9 cellular contexts compared by ENCODE assay signal in the genomic region with DNA sequence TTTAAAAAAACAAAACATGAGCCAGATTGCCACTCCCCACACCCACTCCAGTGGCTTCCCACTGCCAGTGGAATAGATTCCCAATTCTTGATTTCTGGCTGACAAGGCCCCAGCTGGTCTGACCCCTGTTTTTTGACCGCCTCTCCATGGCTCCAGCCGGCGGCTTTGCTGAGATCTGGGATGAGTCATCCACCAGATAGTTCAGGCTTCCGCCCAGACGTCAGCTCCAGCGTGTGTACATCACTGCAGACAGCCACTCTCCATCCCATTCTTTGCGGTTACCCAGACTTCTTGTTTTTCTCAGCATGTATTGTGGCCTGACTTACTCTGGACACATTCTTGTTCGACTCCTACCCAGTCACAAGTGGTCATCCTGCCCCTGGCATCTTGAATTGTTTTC.
A peak's percentile ranks its signal among the peaks of the same experiment; 100 is the strongest.
DNase-seq lines count a peak whose midpoint lies in the region; ATAC-seq lines count a peak whose summit lies in the region.
"Had no signal": no experiment of that assay in that cellular context is flagged by ENCODE, and none has a peak within 500 bp of the region (broad histone marks: within the 10 kb centered on the region; RNA-seq: fewer than 3 reads in every experiment).

No MANE protein-coding gene starts in this region.

- H3K18ac ChIP-seq in mesendoderm (ENCODE audit: low read length) = no peak overlapping the region

- H3K4me2 ChIP-seq in mesendoderm (ENCODE audit: low read length) = no peak overlapping the region

- H3K9ac ChIP-seq in mesendoderm (ENCODE audit: low read length) = no peak overlapping the region
- H3K9ac ChIP-seq: BLaER1 treated with 17β-estradiol and CSF1 and Interleukin-3, amounts not matched to agents 10 nM and 100 nM had no signal

- ATAC-seq in HG03378 (IDR thresholded peaks at IDR 0.05; ENCODE audit: unreplicated experiment) = no peak

- no peak overlapping the region for H3K23ac ChIP-seq in mesendoderm (ENCODE audit: low read length)

- H3K27me3 ChIP-seq in mesendoderm (ENCODE audit: insufficient read depth, low read length, poor library complexity) = no peaks in the 10 kb centered on the region
- H3K27me3 ChIP-seq: BLaER1 treated with 17β-estradiol and CSF1 and Interleukin-3, amounts not matched to agents 10 nM and 100 nM had no signal

- H4K5ac ChIP-seq in mesendoderm (ENCODE audit: low read length) = no peak overlapping the region

- H3K4ac ChIP-seq in mesendoderm (ENCODE audit: low read depth, low read length) = no peak overlapping the region

- H2BK5ac ChIP-seq in mesendoderm (ENCODE audit: low read length) = no peak overlapping the region

- no peak overlapping the region for H3K27ac ChIP-seq in mesendoderm (ENCODE audit: low read depth, low read length)
- H3K27ac ChIP-seq: BLaER1 treated with 17β-estradiol and CSF1 and Interleukin-3, amounts not matched to agents 10 nM and 100 nM had no signal

- in situ Hi-C loops in ACHN (cut with HindIII; ENCODE audit: low pct_ligation_motif_present, low pct_unique_long_range_greater_than_20kb, low sequenced_read_pairs) = no loop called here

- H2BK15ac ChIP-seq in mesendoderm (replicated peaks; ENCODE audit: low read depth) = no peak overlapping the region

- no peaks in the 10 kb centered on the region for H3K36me3 ChIP-seq in mesendoderm (ENCODE audit: control insufficient read depth, insufficient read depth, low read length)

- no peaks in the 10 kb centered on the region for H3K79me1 ChIP-seq in mesendoderm (ENCODE audit: low read length)

- DNase-seq in ACHN = peak; percentile 86
- peak; percentile 38 for DNase-seq in NCI-H460 (ENCODE audit: extremely low read depth, low read depth)
- DNase-seq in dermis microvascular lymphatic vessel endothelial cell (ENCODE audit: low read depth in 2 of 2) = peak; percentile 60 to 87
- DNase-seq in mesendoderm = peak; percentile 6
- DNase-seq in activated CD4-positive, alpha-beta T cell treated with anti-CD3 and anti-CD28 coated beads, Interleukin-2, amount 50 U/mL, for 48 hours = no peak
- no peak for DNase-seq in NCI-H510A (lab: John Stamatoyannopoulos, UW)
- DNase-seq in stimulated activated CD4-positive, alpha-beta T cell treated with anti-CD3 and anti-CD28 coated beads, Interleukin-4, amount 100 ng/mL, for 4 hours = no peak

- no peak overlapping the region for H2AK5ac ChIP-seq in mesendoderm (ENCODE audit: low read length)

- no CpG with 5 or more reads among the region's 8 CpGs for WGBS in mesendoderm (ENCODE audit: extremely low coverage, insufficient coverage, low lambda C conversion rate)

- H3K56ac ChIP-seq in mesendoderm (ENCODE audit: low read length) = no peak overlapping the region

- no peaks in the 10 kb centered on the region for H3K79me2 ChIP-seq in mesendoderm (ENCODE audit: control insufficient read depth, insufficient read depth, low read length)

- no peaks in the 10 kb centered on the region for H3K4me1 ChIP-seq in mesendoderm (ENCODE audit: control insufficient read depth, low read depth, low read length)

- no peak overlapping the region for H4K8ac ChIP-seq in mesendoderm (ENCODE audit: low read depth, low read length)

- no peak overlapping the region for H2BK120ac ChIP-seq in mesendoderm (ENCODE audit: low read depth, low read length)

- H3K4me3 ChIP-seq in mesendoderm (ENCODE audit: low read length) = no peak overlapping the region
- H3K4me3 ChIP-seq: BLaER1 treated with 17β-estradiol and CSF1 and Interleukin-3, amounts not matched to agents 10 nM and 100 nM had no signal

Comparison
In these comparisons a context has a peak if more than half of its experiments do, and no peak if none do; other contexts are left out.
1. DNase-seq: peak in ACHN (single experiment), NCI-H460 (single experiment), dermis microvascular lymphatic vessel endothelial cell (2 of 2) and mesendoderm (single experiment); none in activated CD4-positive, alpha-beta T cell treated with anti-CD3 and anti-CD28 coated beads, Interleukin-2, amount 50 U/mL, for 48 hours (0 of 2), NCI-H510A (single experiment) and stimulated activated CD4-positive, alpha-beta T cell treated with anti-CD3 and anti-CD28 coated beads, Interleukin-4, amount 100 ng/mL, for 4 hours (0 of 2).